Comparison of ENCODE assay signal across 2 cellular contexts in the genomic region with DNA sequence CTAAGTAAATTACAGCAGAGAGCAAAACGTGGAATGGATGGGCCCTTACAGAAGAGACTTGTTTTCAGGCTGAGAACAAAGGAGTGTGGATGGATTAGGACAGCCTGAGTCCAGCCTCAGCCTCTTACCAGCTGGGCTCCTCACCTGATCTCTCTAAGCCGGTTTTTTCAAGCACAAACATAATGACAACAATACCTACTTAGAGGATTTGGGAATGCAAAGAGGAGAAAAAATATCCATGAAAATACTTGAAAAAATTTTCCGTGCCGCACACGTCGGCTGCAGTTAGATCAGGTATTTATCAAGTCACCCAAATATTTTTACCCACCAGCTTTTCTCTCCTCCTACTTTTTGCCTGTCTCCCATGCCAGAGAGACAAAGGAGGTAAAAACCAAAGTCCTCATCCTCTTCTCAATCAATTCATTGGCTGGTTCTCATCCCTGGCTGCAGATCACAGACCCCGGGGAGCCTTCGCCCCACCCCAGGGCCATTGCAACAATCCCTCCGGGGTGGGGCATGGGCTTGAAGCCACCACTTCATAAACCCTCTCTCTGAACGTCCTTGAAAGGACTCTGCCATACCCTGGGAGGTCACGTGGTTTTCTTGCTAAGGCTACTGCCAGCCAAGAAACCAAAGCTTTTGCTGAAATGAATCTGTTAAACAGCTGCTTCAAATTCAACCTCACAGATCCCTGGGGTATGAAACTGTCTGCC.
TF ChIP-seq lines count a peak whose summit lies in the region.

No MANE protein-coding gene starts in this region.

TF ChIP-seq in WTC11, 78 proteins besides CTCF, POLR2A, EP300 and RAD21:
- TF ChIP-seq, protein P1, sequence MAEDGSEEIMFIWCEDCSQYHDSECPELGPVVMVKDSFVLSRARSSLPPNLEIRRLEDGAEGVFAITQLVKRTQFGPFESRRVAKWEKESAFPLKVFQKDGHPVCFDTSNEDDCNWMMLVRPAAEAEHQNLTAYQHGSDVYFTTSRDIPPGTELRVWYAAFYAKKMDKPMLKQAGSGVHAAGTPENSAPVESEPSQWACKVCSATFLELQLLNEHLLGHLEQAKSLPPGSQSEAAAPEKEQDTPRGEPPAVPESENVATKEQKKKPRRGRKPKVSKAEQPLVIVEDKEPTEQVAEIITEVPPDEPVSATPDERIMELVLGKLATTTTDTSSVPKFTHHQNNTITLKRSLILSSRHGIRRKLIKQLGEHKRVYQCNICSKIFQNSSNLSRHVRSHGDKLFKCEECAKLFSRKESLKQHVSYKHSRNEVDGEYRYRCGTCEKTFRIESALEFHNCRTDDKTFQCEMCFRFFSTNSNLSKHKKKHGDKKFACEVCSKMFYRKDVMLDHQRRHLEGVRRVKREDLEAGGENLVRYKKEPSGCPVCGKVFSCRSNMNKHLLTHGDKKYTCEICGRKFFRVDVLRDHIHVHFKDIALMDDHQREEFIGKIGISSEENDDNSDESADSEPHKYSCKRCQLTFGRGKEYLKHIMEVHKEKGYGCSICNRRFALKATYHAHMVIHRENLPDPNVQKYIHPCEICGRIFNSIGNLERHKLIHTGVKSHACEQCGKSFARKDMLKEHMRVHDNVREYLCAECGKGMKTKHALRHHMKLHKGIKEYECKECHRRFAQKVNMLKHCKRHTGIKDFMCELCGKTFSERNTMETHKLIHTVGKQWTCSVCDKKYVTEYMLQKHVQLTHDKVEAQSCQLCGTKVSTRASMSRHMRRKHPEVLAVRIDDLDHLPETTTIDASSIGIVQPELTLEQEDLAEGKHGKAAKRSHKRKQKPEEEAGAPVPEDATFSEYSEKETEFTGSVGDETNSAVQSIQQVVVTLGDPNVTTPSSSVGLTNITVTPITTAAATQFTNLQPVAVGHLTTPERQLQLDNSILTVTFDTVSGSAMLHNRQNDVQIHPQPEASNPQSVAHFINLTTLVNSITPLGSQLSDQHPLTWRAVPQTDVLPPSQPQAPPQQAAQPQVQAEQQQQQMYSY (CRISPR knock-in tag; IDR thresholded peaks at IDR 0.05) = peak; percentile 91
- TF ChIP-seq, protein P2, sequence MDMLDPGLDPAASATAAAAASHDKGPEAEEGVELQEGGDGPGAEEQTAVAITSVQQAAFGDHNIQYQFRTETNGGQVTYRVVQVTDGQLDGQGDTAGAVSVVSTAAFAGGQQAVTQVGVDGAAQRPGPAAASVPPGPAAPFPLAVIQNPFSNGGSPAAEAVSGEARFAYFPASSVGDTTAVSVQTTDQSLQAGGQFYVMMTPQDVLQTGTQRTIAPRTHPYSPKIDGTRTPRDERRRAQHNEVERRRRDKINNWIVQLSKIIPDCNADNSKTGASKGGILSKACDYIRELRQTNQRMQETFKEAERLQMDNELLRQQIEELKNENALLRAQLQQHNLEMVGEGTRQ (CRISPR knock-in tag; IDR thresholded peaks at IDR 0.05) = peak; percentile 87
- peak; percentile 88 for TF ChIP-seq ZNF423 (CRISPR knock-in tag; IDR thresholded peaks at IDR 0.05)
- peak; percentile 17; the same call in 1 of the 2 replicates for TF ChIP-seq GABPB1 (CRISPR knock-in tag; IDR thresholded peaks at IDR 0.05)
- TF ChIP-seq TEAD4 (CRISPR knock-in tag; IDR thresholded peaks at IDR 0.05) = no peak
- TF ChIP-seq, protein P3, sequence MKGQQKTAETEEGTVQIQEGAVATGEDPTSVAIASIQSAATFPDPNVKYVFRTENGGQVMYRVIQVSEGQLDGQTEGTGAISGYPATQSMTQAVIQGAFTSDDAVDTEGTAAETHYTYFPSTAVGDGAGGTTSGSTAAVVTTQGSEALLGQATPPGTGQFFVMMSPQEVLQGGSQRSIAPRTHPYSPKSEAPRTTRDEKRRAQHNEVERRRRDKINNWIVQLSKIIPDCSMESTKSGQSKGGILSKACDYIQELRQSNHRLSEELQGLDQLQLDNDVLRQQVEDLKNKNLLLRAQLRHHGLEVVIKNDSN (CRISPR knock-in tag; IDR thresholded peaks at IDR 0.05) = peak; percentile 84

TF ChIP-seq in HepG2, 621 proteins besides CTCF, POLR2A, EP300 and RAD21 (continued from another document and continues in another):
- TF ChIP-seq ZFP62 (CRISPR knock-in tag; IDR thresholded peaks at IDR 0.05) (no peak), ZFP36L2 (CRISPR knock-in tag; IDR thresholded peaks at IDR 0.05) (no peak), ZNF3 (CRISPR knock-in tag; IDR thresholded peaks at IDR 0.05) (no peak), CHD4 (IDR thresholded peaks at IDR 0.05; ENCODE audit: borderline replicate concordance, low read length) (no peak), MTF2 (CRISPR knock-in tag; IDR thresholded peaks at IDR 0.05; ENCODE audit: borderline replicate concordance) (no peak), ZNF704 (CRISPR knock-in tag; IDR thresholded peaks at IDR 0.05; ENCODE audit: borderline replicate concordance) (no peak), SALL1 (CRISPR knock-in tag; IDR thresholded peaks at IDR 0.05) (peak; percentile 80), AFF4 (CRISPR knock-in tag; IDR thresholded peaks at IDR 0.05) (no peak), RFX5 (IDR thresholded peaks at IDR 0.05; ENCODE audit: low read depth, low read length) (no peak), CBX2 (IDR thresholded peaks at IDR 0.05; ENCODE audit: low read depth, low read length) (no peak), CBX2 (CRISPR knock-in tag; IDR thresholded peaks at IDR 0.05; ENCODE audit: low read depth) (no peak), AGO1 (IDR thresholded peaks at IDR 0.05; ENCODE audit: low read depth, low read length, poor library complexity, severe bottlenecking) (no peak), NAIF1 (CRISPR knock-in tag; IDR thresholded peaks at IDR 0.05; ENCODE audit: borderline replicate concordance) (no peak), ZNF326 (CRISPR knock-in tag; IDR thresholded peaks at IDR 0.05; ENCODE audit: borderline replicate concordance) (no peak), ZSCAN25 (CRISPR knock-in tag; IDR thresholded peaks at IDR 0.05) (no peak), HNF4A (CRISPR knock-in tag; IDR thresholded peaks at IDR 0.05) (peak; percentile 59)
- TF ChIP-seq, protein P4, sequence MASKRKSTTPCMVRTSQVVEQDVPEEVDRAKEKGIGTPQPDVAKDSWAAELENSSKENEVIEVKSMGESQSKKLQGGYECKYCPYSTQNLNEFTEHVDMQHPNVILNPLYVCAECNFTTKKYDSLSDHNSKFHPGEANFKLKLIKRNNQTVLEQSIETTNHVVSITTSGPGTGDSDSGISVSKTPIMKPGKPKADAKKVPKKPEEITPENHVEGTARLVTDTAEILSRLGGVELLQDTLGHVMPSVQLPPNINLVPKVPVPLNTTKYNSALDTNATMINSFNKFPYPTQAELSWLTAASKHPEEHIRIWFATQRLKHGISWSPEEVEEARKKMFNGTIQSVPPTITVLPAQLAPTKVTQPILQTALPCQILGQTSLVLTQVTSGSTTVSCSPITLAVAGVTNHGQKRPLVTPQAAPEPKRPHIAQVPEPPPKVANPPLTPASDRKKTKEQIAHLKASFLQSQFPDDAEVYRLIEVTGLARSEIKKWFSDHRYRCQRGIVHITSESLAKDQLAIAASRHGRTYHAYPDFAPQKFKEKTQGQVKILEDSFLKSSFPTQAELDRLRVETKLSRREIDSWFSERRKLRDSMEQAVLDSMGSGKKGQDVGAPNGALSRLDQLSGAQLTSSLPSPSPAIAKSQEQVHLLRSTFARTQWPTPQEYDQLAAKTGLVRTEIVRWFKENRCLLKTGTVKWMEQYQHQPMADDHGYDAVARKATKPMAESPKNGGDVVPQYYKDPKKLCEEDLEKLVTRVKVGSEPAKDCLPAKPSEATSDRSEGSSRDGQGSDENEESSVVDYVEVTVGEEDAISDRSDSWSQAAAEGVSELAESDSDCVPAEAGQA (IDR thresholded peaks at IDR 0.05; ENCODE audit: low read depth) = no peak
- TF ChIP-seq, protein P4 (CRISPR knock-in tag; IDR thresholded peaks at IDR 0.05; ENCODE audit: borderline replicate concordance) = no peak
- TF ChIP-seq, protein P5, sequence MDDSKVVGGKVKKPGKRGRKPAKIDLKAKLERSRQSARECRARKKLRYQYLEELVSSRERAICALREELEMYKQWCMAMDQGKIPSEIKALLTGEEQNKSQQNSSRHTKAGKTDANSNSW (CRISPR knock-in tag; IDR thresholded peaks at IDR 0.05; ENCODE audit: borderline replicate concordance) = no peak
- TF ChIP-seq, protein P6, sequence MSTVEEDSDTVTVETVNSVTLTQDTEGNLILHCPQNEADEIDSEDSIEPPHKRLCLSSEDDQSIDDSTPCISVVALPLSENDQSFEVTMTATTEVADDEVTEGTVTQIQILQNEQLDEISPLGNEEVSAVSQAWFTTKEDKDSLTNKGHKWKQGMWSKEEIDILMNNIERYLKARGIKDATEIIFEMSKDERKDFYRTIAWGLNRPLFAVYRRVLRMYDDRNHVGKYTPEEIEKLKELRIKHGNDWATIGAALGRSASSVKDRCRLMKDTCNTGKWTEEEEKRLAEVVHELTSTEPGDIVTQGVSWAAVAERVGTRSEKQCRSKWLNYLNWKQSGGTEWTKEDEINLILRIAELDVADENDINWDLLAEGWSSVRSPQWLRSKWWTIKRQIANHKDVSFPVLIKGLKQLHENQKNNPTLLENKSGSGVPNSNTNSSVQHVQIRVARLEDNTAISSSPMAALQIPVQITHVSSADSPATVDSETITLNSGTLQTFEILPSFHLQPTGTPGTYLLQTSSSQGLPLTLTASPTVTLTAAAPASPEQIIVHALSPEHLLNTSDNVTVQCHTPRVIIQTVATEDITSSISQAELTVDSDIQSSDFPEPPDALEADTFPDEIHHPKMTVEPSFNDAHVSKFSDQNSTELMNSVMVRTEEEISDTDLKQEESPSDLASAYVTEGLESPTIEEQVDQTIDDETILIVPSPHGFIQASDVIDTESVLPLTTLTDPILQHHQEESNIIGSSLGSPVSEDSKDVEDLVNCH (CRISPR knock-in tag; IDR thresholded peaks at IDR 0.05) = no peak
- TF ChIP-seq, protein P1 (CRISPR knock-in tag; IDR thresholded peaks at IDR 0.05) = peak; percentile 87
